ENCODE assay signal across 17 cellular contexts in the genomic region with DNA sequence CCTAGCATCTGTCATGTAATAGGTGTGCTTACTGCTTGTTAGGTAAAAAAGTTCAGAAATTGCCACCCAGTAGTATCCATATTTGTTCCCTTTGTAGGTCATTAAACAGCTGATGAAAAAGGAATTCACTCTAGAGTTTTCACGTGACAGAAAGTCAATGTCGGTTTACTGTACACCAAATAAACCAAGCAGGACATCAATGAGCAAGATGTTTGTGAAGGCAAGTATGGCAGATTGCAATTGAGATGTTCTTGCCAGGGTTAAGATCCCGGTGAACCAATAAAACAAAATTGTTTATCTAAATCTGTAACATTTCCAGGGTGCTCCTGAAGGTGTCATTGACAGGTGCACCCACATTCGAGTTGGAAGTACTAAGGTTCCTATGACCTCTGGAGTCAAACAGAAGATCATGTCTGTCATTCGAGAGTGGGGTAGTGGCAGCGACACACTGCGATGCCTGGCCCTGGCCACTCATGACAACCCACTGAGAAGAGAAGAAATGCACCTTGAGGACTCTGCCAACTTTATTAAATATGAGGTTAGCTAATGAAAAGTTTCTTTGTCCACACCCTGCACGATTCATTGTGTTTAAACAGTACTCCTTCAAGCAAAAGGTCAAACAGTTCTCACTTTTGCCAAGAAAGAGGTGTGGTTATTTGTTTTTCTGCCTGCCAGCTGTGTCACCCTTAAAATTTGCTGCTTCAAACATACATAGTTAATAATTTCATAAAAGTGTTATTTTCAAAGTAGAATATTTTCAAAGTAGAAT. TPM values are rescaled to one million over a fixed set of nuclear protein-coding genes. Genes with fewer than 3 reads are reported as not detected.
DNase-seq lines count a peak whose midpoint lies in the region; ATAC-seq and TF ChIP-seq lines count a peak whose summit lies in the region.
"Had no signal": no experiment of that assay in that cellular context is flagged by ENCODE, and none has a peak within 500 bp of the region (broad histone marks: within the 10 kb centered on the region; RNA-seq: fewer than 3 reads in every experiment).

No MANE protein-coding gene starts in this region.

- ATAC-seq in GM23338 (no peak), RWPE2 (ENCODE audit: low read depth) (0 out of 3 replicates have a peak, but pooled peaks have one; percentile 21), HG02798 (IDR thresholded peaks at IDR 0.05; ENCODE audit: poor library complexity, unreplicated experiment) (no peak)
- ATAC-seq: right lobe of liver had no signal

- H3K4me3 ChIP-seq in GM23338: no peak overlapping the region
- no peak overlapping the region for H3K4me3 ChIP-seq in RWPE2 (ENCODE audit: severe bottlenecking)
- no peak overlapping the region for H3K4me3 ChIP-seq in esophagus muscularis mucosa
- no peak overlapping the region for H3K4me3 ChIP-seq in skeletal muscle tissue (ENCODE audit: low read length in 3 of 3)
- H3K4me3 ChIP-seq: coronary artery, right lobe of liver, uterus had no signal

- H3K9me3 ChIP-seq in RWPE2 (ENCODE audit: severe bottlenecking): no peaks in the 10 kb centered on the region
- no peaks in the 10 kb centered on the region for H3K9me3 ChIP-seq in esophagus muscularis mucosa
- no peaks in the 10 kb centered on the region for H3K9me3 ChIP-seq in skeletal muscle tissue (ENCODE audit: control insufficient read depth in 3 of 3, low read length in 3 of 3)
- H3K9me3 ChIP-seq: right lobe of liver, uterus had no signal

- peaks cover 2% of the 10 kb centered on the region for H3K27me3 Mint-ChIP-seq in GM23338 (ENCODE audit: insufficient read depth, low read depth, poor library complexity)
- H3K27me3 Mint-ChIP-seq: activated CD4-positive, alpha-beta T cell treated with anti-CD3 and anti-CD28 coated beads, Interleukin-2, amount 10 ng/mL, durations not matched to agents 24 days and 14 days; activated T-cell treated with anti-CD3 and anti-CD28 coated beads, Interleukin-2, amount 50 U/mL, for 24 hours had no signal

- no peak overlapping the region for H2AFZ ChIP-seq in GM23338

- no peak overlapping the region for H3K4me3 Mint-ChIP-seq in GM23338
- H3K4me3 Mint-ChIP-seq: activated CD4-positive, alpha-beta T cell treated with anti-CD3 and anti-CD28 coated beads, Interleukin-2, amount 10 ng/mL, durations not matched to agents 24 days and 14 days; activated T-cell treated with anti-CD3 and anti-CD28 coated beads, Interleukin-2, amount 50 U/mL, for 24 hours; neural crest cell had no signal

- H3K4me1 ChIP-seq in GM23338 (ENCODE audit: insufficient read depth): no peaks in the 10 kb centered on the region
- peaks cover 36% of the 10 kb centered on the region for H3K4me1 ChIP-seq in RWPE2 (ENCODE audit: insufficient read depth, poor library complexity, severe bottlenecking)
- H3K4me1 ChIP-seq in esophagus muscularis mucosa: peaks cover 6 to 17% (median 14%) of the 10 kb centered on the region in 4 donors
- peaks cover 0 to 18% (median 12%) of the 10 kb centered on the region in 3 donors for H3K4me1 ChIP-seq in skeletal muscle tissue (ENCODE audit: control insufficient read depth in 3 of 3, insufficient read depth in 3 of 3, low read length in 3 of 3)
- H3K4me1 ChIP-seq: uterus had no signal

- TF ChIP-seq POLR2A in esophagus muscularis mucosa (IDR thresholded peaks at IDR 0.05; ENCODE audit: low read depth): no peak

- H3K27ac ChIP-seq in GM23338 (ENCODE audit: low read depth) (0 out of 2 replicates have a peak overlapping the region, but pooled peaks have one; percentile 15), RWPE2 (ENCODE audit: poor library complexity, severe bottlenecking) (peak overlapping the region; percentile 58), esophagus muscularis mucosa (replicated peaks in 1 of 4) (peak overlapping the region in 1 of 4 donors; percentile 15), skeletal muscle tissue (ENCODE audit: low read depth, low read length) (peak overlapping the region; percentile 9)
- H3K27ac ChIP-seq: coronary artery, right lobe of liver, uterus had no signal

- no peak for TF ChIP-seq EP300 in esophagus muscularis mucosa (IDR thresholded peaks at IDR 0.05)

- H3K79me2 ChIP-seq in GM23338 (replicated peaks; ENCODE audit: insufficient read depth): peaks cover 5% of the 10 kb centered on the region; the same call in 1 of the 2 replicates

- H4K20me1 ChIP-seq in GM23338 (replicated peaks; ENCODE audit: insufficient read depth): peaks cover 44% of the 10 kb centered on the region

- H3F3A ChIP-seq in GM23338 (replicated peaks; ENCODE audit: low read depth): peaks cover 23% of the 10 kb centered on the region

- 60% methylated on average over 8 of the region's 8 CpGs for WGBS in esophagus muscularis mucosa

- H3K27ac Mint-ChIP-seq in GM23338: 0 out of 2 replicates have a peak overlapping the region, but pooled peaks have one; percentile 2
- H3K27ac Mint-ChIP-seq: activated CD4-positive, alpha-beta T cell treated with anti-CD3 and anti-CD28 coated beads, Interleukin-2, amount 10 ng/mL, durations not matched to agents 24 days and 14 days had no signal

- no peak for TF ChIP-seq CTCF in GM23338 (conservative IDR thresholded peaks at IDR 0.05; ENCODE audit: low read depth in 2 of 2)
- no peak for TF ChIP-seq CTCF in RWPE2 (IDR thresholded peaks at IDR 0.05; ENCODE audit: poor library complexity, severe bottlenecking)
- no peak for TF ChIP-seq CTCF in esophagus muscularis mucosa (IDR thresholded peaks at IDR 0.05)

- no peaks in the 10 kb centered on the region; the same call in 2 of the 3 replicates for H3K9me3 Mint-ChIP-seq in GM23338
- H3K9me3 Mint-ChIP-seq: activated CD4-positive, alpha-beta T cell treated with anti-CD3 and anti-CD28 coated beads, Interleukin-2, amount 10 ng/mL, durations not matched to agents 24 days and 14 days; activated T-cell treated with anti-CD3 and anti-CD28 coated beads, Interleukin-2, amount 50 U/mL, for 24 hours; neural crest cell had no signal

- H3K36me3 ChIP-seq in GM23338 (ENCODE audit: insufficient read depth) (peaks cover 88% of the 10 kb centered on the region), RWPE2 (ENCODE audit: low read depth) (peaks cover 100% of the 10 kb centered on the region), esophagus muscularis mucosa (peaks cover 88 to 100% (median 100%) of the 10 kb centered on the region in 4 donors), skeletal muscle tissue (ENCODE audit: control insufficient read depth in 3 of 3, insufficient read depth in 3 of 3, low read length in 3 of 3) (peaks cover 88 to 92% (median 90%) of the 10 kb centered on the region in 3 donors)
- H3K36me3 ChIP-seq: uterus had no signal

- intact Hi-C loops in esophagus muscularis mucosa (cut with DNase I): no loop called here

- DNase-seq in GM23338 (ENCODE audit: low spot score): no peak
- DNase-seq in RWPE2 (ENCODE audit: low spot score): no peak
- peak; percentile 24 for DNase-seq in esophagus muscularis mucosa (ENCODE audit: extremely low spot score)
- DNase-seq in NCI-H1436 (lab: John Stamatoyannopoulos, UW): no peak
- no peak for DNase-seq in HUDEP-2 (lab: John Stamatoyannopoulos, UW; ENCODE audit: unreplicated experiment in 76 of 76)
- DNase-seq: activated CD4-positive, alpha-beta T cell treated with anti-CD3 and anti-CD28 coated beads, Interleukin-2, amount 10 ng/mL, durations not matched to agents 24 days and 14 days; activated T-cell treated with anti-CD3 and anti-CD28 coated beads, Interleukin-2, amount 50 U/mL, for 24 hours; DMS79 treated with DMSO at 0.1 percent for 48 hours; NCI-H345; NK-92 treated with Interleukin-12 subunit alpha and Interleukin-12 subunit beta, amount 100 ng/mL, for 24 hours; right lobe of liver; stimulated activated CD4-positive, alpha-beta T cell treated with anti-CD3 and anti-CD28 coated beads, Interleukin-4, amount 100 ng/mL, for 24 hours; uterus had no signal

- no peak overlapping the region for H3K9ac ChIP-seq in skeletal muscle tissue (ENCODE audit: low read depth in 1 of 3, low read length in 3 of 3)

- H3K27me3 ChIP-seq in GM23338 (ENCODE audit: insufficient read depth): no peaks in the 10 kb centered on the region
- no peaks in the 10 kb centered on the region for H3K27me3 ChIP-seq in RWPE2 (ENCODE audit: insufficient read depth, poor library complexity, severe bottlenecking)
- no peaks in the 10 kb centered on the region for H3K27me3 ChIP-seq in esophagus muscularis mucosa
- no peaks in the 10 kb centered on the region for H3K27me3 ChIP-seq in skeletal muscle tissue (ENCODE audit: control insufficient read depth in 3 of 3, insufficient read depth in 3 of 3, low read length in 3 of 3)
- H3K27me3 ChIP-seq: right lobe of liver, uterus had no signal

- H3K4me1 Mint-ChIP-seq in GM23338: peaks cover 6% of the 10 kb centered on the region
- H3K4me1 Mint-ChIP-seq: activated CD4-positive, alpha-beta T cell treated with anti-CD3 and anti-CD28 coated beads, Interleukin-2, amount 10 ng/mL, durations not matched to agents 24 days and 14 days; neural crest cell had no signal

- H3K9me2 ChIP-seq in GM23338 (ENCODE audit: insufficient read depth): no peaks in the 10 kb centered on the region

- no peak overlapping the region for H3K4me2 ChIP-seq in GM23338

- peaks cover 99% of the 10 kb centered on the region for H3K36me3 Mint-ChIP-seq in GM23338 (ENCODE audit: low read depth)

TF ChIP-seq in GM23338, 12 proteins besides CTCF, POLR2A, EP300 and RAD21 (continues in another document):
- TF ChIP-seq EZH2 (IDR thresholded peaks at IDR 0.05; ENCODE audit: low read depth, unreplicated experiment) (no peak), JUNB (IDR thresholded peaks at IDR 0.05; ENCODE audit: unreplicated experiment) (no peak), STAT1 (IDR thresholded peaks at IDR 0.05; ENCODE audit: unreplicated experiment) (no peak), ZNF331 (CRISPR knock-in tag; IDR thresholded peaks at IDR 0.05; ENCODE audit: low read depth) (no peak), ZNF114 (CRISPR knock-in tag; IDR thresholded peaks at IDR 0.05) (no peak), NANOG (IDR thresholded peaks at IDR 0.05; ENCODE audit: borderline replicate concordance) (no peak), CREB1 (CRISPR knock-in tag; IDR thresholded peaks at IDR 0.05; ENCODE audit: low read depth) (no peak), EZH2phosphoT487 (IDR thresholded peaks at IDR 0.05; ENCODE audit: unreplicated experiment) (no peak)

RNA-seq across cellular contexts. Expression of gene ATP2A2, which starts 58.3 kb away (rescaled TPM):
- total RNA-seq in GM23338 (2014; rRNA removed; shearing (Covaris generic)): 201 and 225 TPM in 2 replicates
- polyA plus RNA-seq in GM23338 (2016; fragmentation: Nextera tagmentation; extraction: Ambion mirVana): 44.2 and 47.2 TPM in 2 replicates
- total RNA-seq in esophagus muscularis mucosa (100 to 1,000 TPM; 170 to 231 (median 177) TPM), skeletal muscle tissue (515 TPM)
